12 cellular contexts compared by ENCODE assay signal in genomic region chr9:121313458-121314152, GRCh38.
"Had no signal": no experiment of that assay in that cellular context is flagged by ENCODE, and none has a peak within 500 bp of the region (broad histone marks: within the 10 kb centered on the region; RNA-seq: fewer than 3 reads in every experiment).

No MANE protein-coding gene starts in this region.

- H3K9me3 ChIP-seq: SK-N-SH, tibial nerve had no signal

- DNase-seq: activated CD4-positive, alpha-beta T cell treated with anti-CD3 and anti-CD28 coated beads, Interleukin-2, amount 50 U/mL, for 1 hour; activated CD8-positive, alpha-beta memory T cell treated with anti-CD3 and anti-CD28 coated beads for 24 hours; activated naive CD4-positive, alpha-beta T cell treated with Interleukin-2 at 50 U/mL for 16 hours; hypothalamus; kidney glomerular epithelial cell; naive thymus-derived CD4-positive, alpha-beta T cell; SK-N-SH; small intestine; T-cell; T-helper 9 cell had no signal

- ATAC-seq: activated CD4-positive, CD25-positive, alpha-beta regulatory T cell treated with anti-CD3 and anti-CD28 coated beads, Interleukin-2, amount 50 U/mL, for 24 hours; naive thymus-derived CD4-positive, alpha-beta T cell; T-cell had no signal

- H3K4me3 ChIP-seq: tibial nerve had no signal

- H3K9ac ChIP-seq: SK-N-SH had no signal

- H3K4me1 Mint-ChIP-seq: naive thymus-derived CD4-positive, alpha-beta T cell; T-cell had no signal

- H3K27me3 Mint-ChIP-seq: T-cell had no signal

- H3K27me3 ChIP-seq: tibial nerve had no signal

- H3K9me3 Mint-ChIP-seq: naive thymus-derived CD4-positive, alpha-beta T cell; T-cell had no signal

- H3K4me3 Mint-ChIP-seq: naive thymus-derived CD4-positive, alpha-beta T cell; T-cell had no signal

- H3K27ac Mint-ChIP-seq: T-cell had no signal
